ENCODE assay signal across 1 cellular context in genomic region chr12:71640316-71640715, GRCh38.
TF ChIP-seq lines count a peak whose summit lies in the region.

No MANE protein-coding gene starts in this region.

TF ChIP-seq in H1, 55 proteins besides CTCF, POLR2A, EP300 and RAD21:
- no peak for TF ChIP-seq POLR2AphosphoS5 (IDR thresholded peaks at IDR 0.05; ENCODE audit: low read depth, low read length)
- no peak for TF ChIP-seq MAFK (IDR thresholded peaks at IDR 0.05; ENCODE audit: low read depth, low read length)
- TF ChIP-seq, protein P1, sequence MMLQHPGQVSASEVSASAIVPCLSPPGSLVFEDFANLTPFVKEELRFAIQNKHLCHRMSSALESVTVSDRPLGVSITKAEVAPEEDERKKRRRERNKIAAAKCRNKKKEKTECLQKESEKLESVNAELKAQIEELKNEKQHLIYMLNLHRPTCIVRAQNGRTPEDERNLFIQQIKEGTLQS (IDR thresholded peaks at IDR 0.05; ENCODE audit: insufficient read depth, low read depth, low read length): no peak
- no peak for TF ChIP-seq CBX8 (IDR thresholded peaks at IDR 0.05; ENCODE audit: borderline replicate concordance, low read depth, low read length)
- TF ChIP-seq JUND (IDR thresholded peaks at IDR 0.05; ENCODE audit: low read length): no peak
- no peak for TF ChIP-seq SP4 (IDR thresholded peaks at IDR 0.05; ENCODE audit: low read length)
- TF ChIP-seq ATF2 (IDR thresholded peaks at IDR 0.05; ENCODE audit: low read length): no peak
- no peak for TF ChIP-seq HDAC6 (IDR thresholded peaks at IDR 0.05; ENCODE audit: low read depth, low read length)
